Comparison of ENCODE assay signal across 22 cellular contexts in genomic region chr3:150355581-150355980, GRCh38.
"Had no signal": no experiment of that assay in that cellular context is flagged by ENCODE, and none has a peak within 500 bp of the region (broad histone marks: within the 10 kb centered on the region; RNA-seq: fewer than 3 reads in every experiment).

No MANE protein-coding gene starts in this region.

- H3K27me3 Mint-ChIP-seq: activated CD4-positive, alpha-beta T cell treated with anti-CD3 and anti-CD28 coated beads for 36 hours had no signal

- H3K36me3 ChIP-seq: right atrium auricular region, suprapubic skin, tibial artery had no signal

- H3K27ac Mint-ChIP-seq: activated CD4-positive, alpha-beta T cell treated with anti-CD3 and anti-CD28 coated beads for 36 hours; activated CD8-positive, alpha-beta memory T cell treated with anti-CD3 and anti-CD28 coated beads, Interleukin-2, amount 10 ng/mL, durations not matched to agents 7 days and 5 days; activated CD8-positive, alpha-beta T cell treated with anti-CD3 and anti-CD28 coated beads, Interleukin-2, amount 10 ng/mL, durations not matched to agents 7 days and 5 days; activated naive CD4-positive, alpha-beta T cell treated with anti-CD3 and anti-CD28 coated beads, Interleukin-2, amount 50 U/mL, for 72 hours; activated T-cell treated with anti-CD3 and anti-CD28 coated beads, Interleukin-2, amount 50 U/mL, for 72 hours; mesothelial cell of epicardium; naive thymus-derived CD4-positive, alpha-beta T cell had no signal

- H3K4me1 ChIP-seq: right atrium auricular region, suprapubic skin, tibial artery had no signal

- H3K4me3 Mint-ChIP-seq: activated CD4-positive, alpha-beta T cell treated with anti-CD3 and anti-CD28 coated beads for 36 hours; activated CD8-positive, alpha-beta memory T cell treated with anti-CD3 and anti-CD28 coated beads, Interleukin-2, amount 10 ng/mL, durations not matched to agents 7 days and 5 days; activated CD8-positive, alpha-beta T cell treated with anti-CD3 and anti-CD28 coated beads, Interleukin-2, amount 10 ng/mL, durations not matched to agents 7 days and 5 days; activated T-cell treated with anti-CD3 and anti-CD28 coated beads, Interleukin-2, amount 50 U/mL, for 72 hours; mesothelial cell of epicardium; naive thymus-derived CD4-positive, alpha-beta T cell; neural crest cell had no signal

- H3K36me3 Mint-ChIP-seq: activated CD8-positive, alpha-beta memory T cell treated with anti-CD3 and anti-CD28 coated beads, Interleukin-2, amount 10 ng/mL, durations not matched to agents 7 days and 5 days; activated naive CD4-positive, alpha-beta T cell treated with anti-CD3 and anti-CD28 coated beads, Interleukin-2, amount 50 U/mL, for 72 hours; mesothelial cell of epicardium; naive thymus-derived CD4-positive, alpha-beta T cell had no signal

- H3K27me3 ChIP-seq: foreskin keratinocyte, right atrium auricular region, suprapubic skin, tibial artery had no signal

- H3K27ac ChIP-seq: foreskin keratinocyte, right atrium auricular region, suprapubic skin, tibial artery had no signal

- H3K4me3 ChIP-seq: right atrium auricular region, suprapubic skin, tibial artery had no signal

- H3K4me1 Mint-ChIP-seq: activated CD4-positive, alpha-beta T cell treated with anti-CD3 and anti-CD28 coated beads for 36 hours; activated CD8-positive, alpha-beta memory T cell treated with anti-CD3 and anti-CD28 coated beads, Interleukin-2, amount 10 ng/mL, durations not matched to agents 7 days and 5 days; naive thymus-derived CD4-positive, alpha-beta T cell had no signal

- H3K9me3 ChIP-seq: right atrium auricular region, suprapubic skin, tibial artery had no signal

- H3K9me3 Mint-ChIP-seq: activated naive CD4-positive, alpha-beta T cell treated with anti-CD3 and anti-CD28 coated beads, Interleukin-2, amount 50 U/mL, for 72 hours; activated T-cell treated with anti-CD3 and anti-CD28 coated beads, Interleukin-2, amount 50 U/mL, for 72 hours; mesothelial cell of epicardium; naive thymus-derived CD4-positive, alpha-beta T cell; neural crest cell had no signal

- FAIRE-seq: colon, endometrium, islet of Langerhans had no signal

- DNase-seq: activated CD4-positive, alpha-beta T cell treated with anti-CD3 and anti-CD28 coated beads for 36 hours; activated CD4-positive, CD25-positive, alpha-beta regulatory T cell; activated CD8-positive, alpha-beta memory T cell treated with anti-CD3 and anti-CD28 coated beads, Interleukin-2, amount 10 ng/mL, durations not matched to agents 7 days and 5 days; activated CD8-positive, alpha-beta T cell treated with anti-CD3 and anti-CD28 coated beads, Interleukin-2, amount 10 ng/mL, durations not matched to agents 7 days and 5 days; activated naive CD4-positive, alpha-beta T cell; activated T-cell treated with anti-CD3 and anti-CD28 coated beads, Interleukin-2, amount 50 U/mL, for 72 hours; effector CD8-positive, alpha-beta T cell; erythroblast; foreskin keratinocyte; left ventricle myocardium superior; naive thymus-derived CD4-positive, alpha-beta T cell; stimulated activated CD4-positive, alpha-beta T cell treated with anti-CD3 and anti-CD28 coated beads, Interleukin-15, amount 100 ng/mL, for 24 hours; stimulated activated naive CD4-positive, alpha-beta T cell; tibial artery had no signal
